1 cellular context compared by ENCODE assay signal in the genomic region with DNA sequence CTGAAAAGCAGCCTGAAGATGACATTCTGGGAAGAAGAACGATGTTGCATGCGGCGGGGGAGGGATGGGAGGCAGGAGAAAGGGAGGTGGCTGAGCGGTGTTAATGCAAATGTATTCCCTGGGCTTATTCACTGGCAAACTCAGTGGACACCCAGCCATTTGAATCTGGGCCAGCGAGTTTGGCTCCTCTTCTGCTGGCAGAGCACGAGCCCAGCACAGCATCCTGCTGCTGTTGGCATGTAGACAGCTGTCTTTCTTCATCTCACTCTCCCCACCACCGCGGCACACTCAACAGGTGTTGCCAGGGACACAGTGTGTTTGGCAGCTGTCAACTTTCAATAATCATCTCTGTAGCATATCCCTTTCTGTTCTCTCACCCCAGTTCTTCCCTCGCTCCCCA.
TF ChIP-seq lines count a peak whose summit lies in the region.

No MANE protein-coding gene starts in this region.

TF ChIP-seq in neural cell, 6 proteins besides CTCF, POLR2A, EP300 and RAD21 (continued from another document):
- TF ChIP-seq, protein P1, sequence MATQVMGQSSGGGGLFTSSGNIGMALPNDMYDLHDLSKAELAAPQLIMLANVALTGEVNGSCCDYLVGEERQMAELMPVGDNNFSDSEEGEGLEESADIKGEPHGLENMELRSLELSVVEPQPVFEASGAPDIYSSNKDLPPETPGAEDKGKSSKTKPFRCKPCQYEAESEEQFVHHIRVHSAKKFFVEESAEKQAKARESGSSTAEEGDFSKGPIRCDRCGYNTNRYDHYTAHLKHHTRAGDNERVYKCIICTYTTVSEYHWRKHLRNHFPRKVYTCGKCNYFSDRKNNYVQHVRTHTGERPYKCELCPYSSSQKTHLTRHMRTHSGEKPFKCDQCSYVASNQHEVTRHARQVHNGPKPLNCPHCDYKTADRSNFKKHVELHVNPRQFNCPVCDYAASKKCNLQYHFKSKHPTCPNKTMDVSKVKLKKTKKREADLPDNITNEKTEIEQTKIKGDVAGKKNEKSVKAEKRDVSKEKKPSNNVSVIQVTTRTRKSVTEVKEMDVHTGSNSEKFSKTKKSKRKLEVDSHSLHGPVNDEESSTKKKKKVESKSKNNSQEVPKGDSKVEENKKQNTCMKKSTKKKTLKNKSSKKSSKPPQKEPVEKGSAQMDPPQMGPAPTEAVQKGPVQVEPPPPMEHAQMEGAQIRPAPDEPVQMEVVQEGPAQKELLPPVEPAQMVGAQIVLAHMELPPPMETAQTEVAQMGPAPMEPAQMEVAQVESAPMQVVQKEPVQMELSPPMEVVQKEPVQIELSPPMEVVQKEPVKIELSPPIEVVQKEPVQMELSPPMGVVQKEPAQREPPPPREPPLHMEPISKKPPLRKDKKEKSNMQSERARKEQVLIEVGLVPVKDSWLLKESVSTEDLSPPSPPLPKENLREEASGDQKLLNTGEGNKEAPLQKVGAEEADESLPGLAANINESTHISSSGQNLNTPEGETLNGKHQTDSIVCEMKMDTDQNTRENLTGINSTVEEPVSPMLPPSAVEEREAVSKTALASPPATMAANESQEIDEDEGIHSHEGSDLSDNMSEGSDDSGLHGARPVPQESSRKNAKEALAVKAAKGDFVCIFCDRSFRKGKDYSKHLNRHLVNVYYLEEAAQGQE (IDR thresholded peaks at IDR 0.05; ENCODE audit: borderline replicate concordance) = no peak
- TF ChIP-seq POLR2AphosphoS5 (IDR thresholded peaks at IDR 0.05) (no peak), SMC3 (conservative IDR thresholded peaks at IDR 0.05; ENCODE audit: poor library complexity) (no peak), MXI1 (conservative IDR thresholded peaks at IDR 0.05; ENCODE audit: poor library complexity, severe bottlenecking) (no peak)
